Comparison of ENCODE assay signal across 17 cellular contexts in genomic region chr2:120543899-120544298, GRCh38.
DNase-seq lines count a peak whose midpoint lies in the region; ATAC-seq and TF ChIP-seq lines count a peak whose summit lies in the region.
"Had no signal": no experiment of that assay in that cellular context is flagged by ENCODE, and none has a peak within 500 bp of the region (broad histone marks: within the 10 kb centered on the region; RNA-seq: fewer than 3 reads in every experiment).

No MANE protein-coding gene starts in this region.

- H3K27ac ChIP-seq in BLaER1 treated with 17β-estradiol and CSF1 and Interleukin-3, amounts not matched to agents 10 nM and 100 nM: peak overlapping the region in 2 of 11 experiments; percentile 67 to 71; a peak in 3 of 22 replicates
- peak overlapping the region in 1 of 5 donors; percentile 47 for H3K27ac ChIP-seq in adrenal gland
- H3K27ac ChIP-seq in liver (ENCODE audit: low read depth in 1 of 2, low read length in 2 of 2): no peak overlapping the region
- peak overlapping the region; percentile 57 for H3K27ac ChIP-seq in skeletal muscle tissue (ENCODE audit: low read depth, low read length)

- WGBS in adrenal gland, 4 donors: 75 to 88% (median 78%) methylated on average over 16 of the region's 16 CpGs
- 84% methylated on average over 16 of the region's 16 CpGs for WGBS in liver

- H3K4me1 ChIP-seq in BLaER1 treated with 17β-estradiol and CSF1 and Interleukin-3, amounts not matched to agents 10 nM and 100 nM: peaks cover 9 to 50% (median 29%) of the 10 kb centered on the region in 10 experiments; a peak in 19 of 20 replicates
- peaks cover 7 to 11% of the 10 kb centered on the region in 2 donors for H3K4me1 ChIP-seq in adrenal gland (replicated peaks in 1 of 2)
- H3K4me1 ChIP-seq in liver (ENCODE audit: control insufficient read depth in 4 of 4, insufficient read depth in 4 of 4, low read length in 3 of 4): peaks cover 18 to 43% (median 34%) of the 10 kb centered on the region in 4 donors
- H3K4me1 ChIP-seq in skeletal muscle tissue (ENCODE audit: control insufficient read depth in 3 of 3, insufficient read depth in 3 of 3, low read length in 3 of 3): peaks cover 49 to 77% (median 66%) of the 10 kb centered on the region in 3 donors
- H3K4me1 ChIP-seq: HAP-1 had no signal

- no peaks in the 10 kb centered on the region for H3K9me3 ChIP-seq in BLaER1 treated with 17β-estradiol and CSF1 and Interleukin-3, amounts not matched to agents 10 nM and 100 nM (replicated peaks in 1 of 11)
- H3K9me3 ChIP-seq in adrenal gland (replicated peaks in 1 of 3) (no peaks in the 10 kb centered on the region), liver (ENCODE audit: control insufficient read depth in 4 of 4, low read length in 3 of 4) (no peaks in the 10 kb centered on the region), skeletal muscle tissue (ENCODE audit: control insufficient read depth in 3 of 3, low read length in 3 of 3) (no peaks in the 10 kb centered on the region)
- H3K9me3 ChIP-seq: HAP-1 had no signal

- TF ChIP-seq RAD21 in liver (IDR thresholded peaks at IDR 0.05): peak; percentile 13 to 34

- TF ChIP-seq POLR2A in adrenal gland (IDR thresholded peaks at IDR 0.05): no peak

- peak overlapping the region in 2 of 11 experiments; percentile 19 to 23; a peak in 2 of 22 replicates for H3K9ac ChIP-seq in BLaER1 treated with 17β-estradiol and CSF1 and Interleukin-3, amounts not matched to agents 10 nM and 100 nM
- no peak overlapping the region for H3K9ac ChIP-seq in liver (ENCODE audit: low read depth in 1 of 2, low read length in 2 of 2)
- no peak overlapping the region for H3K9ac ChIP-seq in skeletal muscle tissue (ENCODE audit: low read depth in 1 of 3, low read length in 3 of 3)

- no peaks in the 10 kb centered on the region; a peak in 1 of 22 replicates for H3K27me3 ChIP-seq in BLaER1 treated with 17β-estradiol and CSF1 and Interleukin-3, amounts not matched to agents 10 nM and 100 nM
- H3K27me3 ChIP-seq in adrenal gland (no peaks in the 10 kb centered on the region), liver (ENCODE audit: control insufficient read depth in 4 of 4, insufficient read depth in 4 of 4, low read length in 3 of 4) (no peaks in the 10 kb centered on the region), skeletal muscle tissue (ENCODE audit: control insufficient read depth in 3 of 3, insufficient read depth in 3 of 3, low read length in 3 of 3) (no peaks in the 10 kb centered on the region)

- DNase-seq in adrenal gland (peak in 4 of 7 donors; percentile 33 to 72 (median 44)), NCI-H82 (lab: John Stamatoyannopoulos, UW) (no peak), COLO668 (lab: John Stamatoyannopoulos, UW; ENCODE audit: unreplicated experiment) (no peak)
- DNase-seq in NK-92 treated with Interleukin-12 subunit alpha and Interleukin-12 subunit beta, amount 100 ng/mL, for 24 hours (lab: John Stamatoyannopoulos, UW): no peak
- DNase-seq: Calu3; CD4-positive, CD25-positive, alpha-beta regulatory T cell; MV-4-11; NCI-H1417 treated with DMSO at 0.1 percent for 48 hours; NCI-H2081; NCI-H524; PC-3 had no signal

- ATAC-seq in HG03439 (IDR thresholded peaks at IDR 0.05; ENCODE audit: unreplicated experiment): no peak
- ATAC-seq: GM12878, PC-3 had no signal

- peak overlapping the region in 7 of 11 experiments; percentile 1 to 79 (median 39); a peak in 11 of 22 replicates for H3K4me2 ChIP-seq in BLaER1 treated with 17β-estradiol and CSF1 and Interleukin-3, amounts not matched to agents 10 nM and 100 nM

- TF ChIP-seq CTCF in adrenal gland (IDR thresholded peaks at IDR 0.05) (no peak), liver (IDR thresholded peaks at IDR 0.05; ENCODE audit: low read depth, low read length, missing input control) (no peak)

- intact Hi-C loops in adrenal gland (cut with DNase I): no loop called here

- H3K4me3 ChIP-seq in BLaER1 treated with 17β-estradiol and CSF1 and Interleukin-3, amounts not matched to agents 10 nM and 100 nM: no peak overlapping the region
- H3K4me3 ChIP-seq in adrenal gland: no peak overlapping the region
- no peak overlapping the region for H3K4me3 ChIP-seq in liver (ENCODE audit: low read depth in 1 of 3, low read length in 3 of 3)
- H3K4me3 ChIP-seq in skeletal muscle tissue (ENCODE audit: low read length in 3 of 3): no peak overlapping the region
- H3K4me3 ChIP-seq: GM12878, HAP-1 had no signal

- H3K36me3 ChIP-seq in BLaER1 treated with 17β-estradiol and CSF1 and Interleukin-3, amounts not matched to agents 10 nM and 100 nM: no peaks in the 10 kb centered on the region
- no peaks in the 10 kb centered on the region for H3K36me3 ChIP-seq in adrenal gland (replicated peaks in 1 of 2)
- H3K36me3 ChIP-seq in liver (ENCODE audit: control insufficient read depth in 4 of 4, insufficient read depth in 3 of 4, low read depth in 1 of 4, low read length in 3 of 4): no peaks in the 10 kb centered on the region
- no peaks in the 10 kb centered on the region for H3K36me3 ChIP-seq in skeletal muscle tissue (ENCODE audit: control insufficient read depth in 3 of 3, insufficient read depth in 3 of 3, low read length in 3 of 3)
- H3K36me3 ChIP-seq: HAP-1 had no signal

- H4K20me1 ChIP-seq in BLaER1 treated with 17β-estradiol and CSF1 and Interleukin-3, amounts not matched to agents 10 nM and 100 nM: no peaks in the 10 kb centered on the region

TF ChIP-seq in liver, 16 proteins besides CTCF, POLR2A, EP300 and RAD21:
- no peak for TF ChIP-seq GABPA (IDR thresholded peaks at IDR 0.05 in 1 of 2, conservative IDR thresholded peaks at IDR 0.05 in 1 of 2)
- TF ChIP-seq JUND (IDR thresholded peaks at IDR 0.05): no peak
- no peak for TF ChIP-seq FOXA1 (IDR thresholded peaks at IDR 0.05)
- TF ChIP-seq REST (IDR thresholded peaks at IDR 0.05): no peak
- peak; percentile 61 for TF ChIP-seq MAX (IDR thresholded peaks at IDR 0.05)
- TF ChIP-seq RXRA (IDR thresholded peaks at IDR 0.05): no peak
- TF ChIP-seq EGR1 (IDR thresholded peaks at IDR 0.05; ENCODE audit: low read depth in 2 of 2): peak in 1 of 2 donors; percentile 28
- TF ChIP-seq SP1 (IDR thresholded peaks at IDR 0.05): no peak
- no peak for TF ChIP-seq HNF4A (conservative IDR thresholded peaks at IDR 0.05)
- no peak for TF ChIP-seq ATF3 (IDR thresholded peaks at IDR 0.05)
- no peak for TF ChIP-seq HNF4G (IDR thresholded peaks at IDR 0.05)
- peak; percentile 89 for TF ChIP-seq NR2F2 (IDR thresholded peaks at IDR 0.05)
- no peak for TF ChIP-seq TAF1 (conservative IDR thresholded peaks at IDR 0.05)
- no peak for TF ChIP-seq FOXA2 (IDR thresholded peaks at IDR 0.05)
- no peak for TF ChIP-seq YY1 (IDR thresholded peaks at IDR 0.05)
- no peak for TF ChIP-seq ZBTB33 (IDR thresholded peaks at IDR 0.05)
TF ChIP-seq in liver: peak in this region for 3.

Comparison
In these comparisons a context has a peak if more than half of its experiments do, and no peak if none do; other contexts are left out.
1. DNase-seq: peak in adrenal gland (4 of 7); none in NCI-H82 (single experiment), COLO668 (single experiment) and NK-92 treated with Interleukin-12 subunit alpha and Interleukin-12 subunit beta, amount 100 ng/mL, for 24 hours (single experiment).